1 cellular context compared by ENCODE assay signal in genomic region chr1:172002725-172003345, GRCh38.
TF ChIP-seq lines count a peak whose summit lies in the region.

No MANE protein-coding gene starts in this region.

TF ChIP-seq in K562, 482 proteins besides CTCF, POLR2A, EP300 and RAD21 (continued from another document):
- peak; percentile 78 for TF ChIP-seq DEAF1 (CRISPR knock-in tag; IDR thresholded peaks at IDR 0.05)
- no peak for TF ChIP-seq HNRNPH1 (optimal IDR thresholded peaks at IDR 0.05; ENCODE audit: low read depth, low read length)
